In the genomic region with DNA sequence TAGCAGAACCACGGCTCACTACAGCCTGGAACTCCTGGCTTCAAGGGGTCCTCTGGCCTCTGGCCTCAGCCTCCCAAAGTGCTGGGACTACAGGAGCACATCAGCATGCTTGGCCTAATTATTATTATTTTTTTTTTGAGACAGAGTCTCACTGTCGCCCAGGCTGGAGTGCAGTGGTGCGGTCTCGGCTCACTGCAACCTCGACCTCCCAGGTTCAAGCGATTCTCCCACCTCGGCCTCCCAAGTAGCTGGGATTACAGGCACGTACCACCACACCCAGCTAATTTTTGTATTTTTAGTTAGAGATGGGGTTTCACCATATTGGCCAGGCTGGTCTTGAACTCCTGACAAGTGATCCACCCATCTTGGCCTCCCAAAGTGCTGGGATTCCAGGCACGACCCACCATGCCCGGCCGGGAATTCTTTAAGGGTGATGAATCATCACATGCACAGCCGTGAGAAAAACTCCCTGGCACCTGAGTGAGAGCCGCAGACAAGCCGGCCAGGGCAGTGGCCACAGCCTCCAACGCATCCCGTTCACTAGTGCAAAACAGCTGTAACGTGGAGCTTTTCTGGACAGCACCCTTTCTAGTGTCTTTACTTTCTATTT, we compare ENCODE assay signal across 8 cellular contexts. TPM values are rescaled to one million over a fixed set of nuclear protein-coding genes. Genes with fewer than 3 reads are reported as not detected.
DNase-seq lines count a peak whose midpoint lies in the region; ATAC-seq, FAIRE-seq and TF ChIP-seq lines count a peak whose summit lies in the region.
"Not testable (repeated sequence)": the region's sequence is repeated elsewhere in the genome, so short reads cannot be mapped to it uniquely, and the experiment has no call there.

No MANE protein-coding gene starts in this region.

- H3K9me3 Mint-ChIP-seq in activated CD8-positive, alpha-beta T cell treated with anti-CD3 and anti-CD28 coated beads for 36 hours, result not testable (repeated sequence)

- not testable (repeated sequence) for TF ChIP-seq POLR2A in H54 (IDR thresholded peaks at IDR 0.05; ENCODE audit: low read depth, low read length); breast epithelium (IDR thresholded peaks at IDR 0.05); spleen (IDR thresholded peaks at IDR 0.05)

- H3K4me3 ChIP-seq in PC-3 (ENCODE audit: low read length) (peak overlapping the region; percentile 80), breast epithelium (peak overlapping the region in 1 of 3 donors; percentile 97), spleen (peak overlapping the region in 2 of 8 donors; percentile 97 to 99)

- peaks cover 20% of the 10 kb centered on the region for H3K36me3 Mint-ChIP-seq in activated CD8-positive, alpha-beta T cell treated with anti-CD3 and anti-CD28 coated beads for 36 hours (ENCODE audit: low read depth)

- H3K9me3 ChIP-seq in PC-3 (ENCODE audit: low read length); breast epithelium; spleen: not testable (repeated sequence)

- not testable (repeated sequence) for H3K27me3 ChIP-seq in PC-3 (ENCODE audit: low read length); breast epithelium; spleen (replicated peaks in 1 of 7)

- BruUV-seq in PC-3 (replicated peaks; lab: Mats Ljungman, UMichigan), result not testable (repeated sequence)

- peak overlapping the region; percentile 34; the same call in 1 of the 2 replicates for H3K27ac ChIP-seq in PC-3 (ENCODE audit: low read length)
- peak overlapping the region; percentile 99 for H3K27ac ChIP-seq in breast epithelium
- H3K27ac ChIP-seq in spleen, result peak overlapping the region in 5 of 8 donors; percentile 44 to 100 (median 98)

- H3K27ac Mint-ChIP-seq in activated CD8-positive, alpha-beta T cell treated with anti-CD3 and anti-CD28 coated beads for 36 hours, result peak overlapping the region; percentile 98

- H3K4me1 ChIP-seq in PC-3 (ENCODE audit: insufficient read depth, low read length), result peaks cover 24% of the 10 kb centered on the region
- peaks cover 10 to 49% of the 10 kb centered on the region in 2 donors for H3K4me1 ChIP-seq in breast epithelium
- peaks cover 81 to 93% (median 90%) of the 10 kb centered on the region in 6 donors for H3K4me1 ChIP-seq in spleen

- H4K20me1 ChIP-seq in PC-3 (ENCODE audit: low read length), result peaks cover 68% of the 10 kb centered on the region

- H3K4me2 ChIP-seq in PC-3 (ENCODE audit: low read length), result peak overlapping the region; percentile 84

- H3K9ac ChIP-seq in PC-3 (ENCODE audit: low read length), result peak overlapping the region; percentile 98; the same call in 1 of the 2 replicates

- H3K79me2 ChIP-seq in PC-3 (ENCODE audit: low read length), result peaks cover 99% of the 10 kb centered on the region

- not testable (repeated sequence) for H3K9me2 ChIP-seq in PC-3 (replicated peaks; ENCODE audit: low read length)

- not testable (repeated sequence) for H3K27me3 Mint-ChIP-seq in activated CD8-positive, alpha-beta T cell treated with anti-CD3 and anti-CD28 coated beads for 36 hours

- POLR2A ChIA-PET in PC-3 (lab: Charles Lee; ENCODE audit: unreplicated experiment), result not testable (repeated sequence)
- POLR2A ChIA-PET in activated CD8-positive, alpha-beta T cell treated with anti-CD3 and anti-CD28 coated beads for 36 hours (lab: Charles Lee), result interaction anchor here (2.0 to 17.8 kb wide), 2 partner anchors 7 to 14 kb away, joined by 7 to 243 read pairs; a partner anchor contains a TSS

- WGBS in spleen, 5 donors, result 63 to 80% (median 73%) methylated on average over 17 of the region's 17 CpGs

- ATAC-seq in PC-3, result peak; percentile 28
- ATAC-seq in activated CD8-positive, alpha-beta T cell treated with anti-CD3 and anti-CD28 coated beads for 36 hours, result not testable (repeated sequence)

- not testable (repeated sequence) for H3F3A ChIP-seq in PC-3 (ENCODE audit: low read length, unreplicated experiment)

- H3K4me3 Mint-ChIP-seq in activated CD8-positive, alpha-beta T cell treated with anti-CD3 and anti-CD28 coated beads for 36 hours, result peak overlapping the region; percentile 97

- H2AFZ ChIP-seq in PC-3 (ENCODE audit: low read length), result not testable (repeated sequence)

- not testable (repeated sequence) for H3K36me3 ChIP-seq in PC-3 (ENCODE audit: low read depth, low read length); breast epithelium; spleen

- FAIRE-seq in H54 (lab: Jason Lieb, UNC), result not testable (repeated sequence)

- DNase-seq in AG08395 (ENCODE audit: low spot score), result peak; percentile 62
- peak; percentile 75 for DNase-seq in H54 (ENCODE audit: insufficient read length, low spot score)
- DNase-seq in PC-3, result peak; percentile 87
- DNase-seq in activated CD8-positive, alpha-beta T cell treated with anti-CD3 and anti-CD28 coated beads for 36 hours; spleen: not testable (repeated sequence)
- DNase-seq in breast epithelium (ENCODE audit: low spot score in 2 of 2), result peak; percentile 75 to 78
- peak; percentile 96 for DNase-seq in glomerular visceral epithelial cell (ENCODE audit: extremely low spot score)
- DNase-seq in mucosa of gallbladder (ENCODE audit: low spot score), result peak; percentile 59

- H3K4me1 Mint-ChIP-seq in activated CD8-positive, alpha-beta T cell treated with anti-CD3 and anti-CD28 coated beads for 36 hours (ENCODE audit: low read depth), result peaks cover 69% of the 10 kb centered on the region

- not testable (repeated sequence) for TF ChIP-seq CTCF in PC-3 (conservative IDR thresholded peaks at IDR 0.05; ENCODE audit: low read depth, low read length); activated CD8-positive, alpha-beta T cell treated with anti-CD3 and anti-CD28 coated beads for 36 hours (IDR thresholded peaks at IDR 0.05); breast epithelium (IDR thresholded peaks at IDR 0.05); spleen (IDR thresholded peaks at IDR 0.05 in 8 of 11, conservative IDR thresholded peaks at IDR 0.05 in 3 of 11)

- CTCF ChIA-PET in PC-3 (lab: Charles Lee), result not testable (repeated sequence)
- CTCF ChIA-PET in activated CD8-positive, alpha-beta T cell treated with anti-CD3 and anti-CD28 coated beads for 36 hours (lab: Charles Lee), result interaction anchor here (3.3 to 4.2 kb wide), 2 partner anchors 16 to 22 kb away, joined by 13 to 17 read pairs; no protein-coding TSS in a partner anchor

- intact Hi-C loops in PC-3 (cut with micrococcal nuclease), result loop anchor here (10.0 kb wide), 1 partner anchor 98 kb away; no protein-coding TSS in a partner anchor
- intact Hi-C loops in activated CD8-positive, alpha-beta T cell treated with anti-CD3 and anti-CD28 coated beads for 36 hours (cut with micrococcal nuclease); breast epithelium (cut with DNase I; ENCODE audit: low total_unique reads); spleen (cut with DNase I; ENCODE audit: low total_unique reads): not testable (repeated sequence)

RNA-seq across cellular contexts. Expression of a gene that starts 3.1 kb away (rescaled TPM):
- total RNA-seq in PC-3 (2014; rRNA removed) (33.2 and 40.4 TPM in 2 replicates), breast epithelium (10 to 100 TPM; 59.8 to 83.1 (median 64.9) TPM), mucosa of gallbladder (61.1 TPM), spleen (10 to 100 TPM; 61.2 to 79.6 (median 76.0) TPM)
- 10 to 100 TPM; 45.9 to 47.4 TPM for total RNA-seq in activated CD8-positive, alpha-beta T cell treated with anti-CD3 and anti-CD28 coated beads for 36 hours
- polyA plus RNA-seq in spleen, result 10 to 100 TPM; 17.4 to 23.2 (median 17.8) TPM

RNA-seq across cellular contexts. Expression of a gene that starts 14.8 kb away (rescaled TPM):
- total RNA-seq in PC-3 (2014; rRNA removed) (37.2 and 47.5 TPM in 2 replicates), breast epithelium (10 to 100 TPM; 30.2 to 36.7 (median 31.8) TPM), mucosa of gallbladder (32.9 TPM), spleen (10 to 100 TPM; 26.5 to 33.3 (median 29.6) TPM)
- total RNA-seq in activated CD8-positive, alpha-beta T cell treated with anti-CD3 and anti-CD28 coated beads for 36 hours, result 10 to 100 TPM; 39.2 to 42.2 TPM
- polyA plus RNA-seq in spleen, result 10 to 100 TPM in 2 of 3 donors, 1 to 10 TPM in 1; 9.7 to 12.9 (median 12.0) TPM

RNA-seq across cellular contexts. Expression of a gene that starts 29.3 kb away (rescaled TPM):
- not detected in 2 replicates for total RNA-seq in PC-3 (2014; rRNA removed)
- total RNA-seq in activated CD8-positive, alpha-beta T cell treated with anti-CD3 and anti-CD28 coated beads for 36 hours, result 10 to 100 TPM; 78.5 to 78.7 TPM
- total RNA-seq in breast epithelium, result 1 to 10 TPM; 2.2 to 4.9 (median 2.7) TPM
- total RNA-seq in mucosa of gallbladder, result 19.8 TPM
- total RNA-seq in spleen, result 10 to 100 TPM; 18.8 to 41.9 (median 31.4) TPM
- 10 to 100 TPM; 34.4 to 95.3 (median 41.5) TPM for polyA plus RNA-seq in spleen

Comparison
In these comparisons a context has a peak if more than half of its experiments do, and no peak if none do; other contexts are left out.
1. H3K27ac ChIP-seq: peak in every context shown above with its lines; median percentile 99 in breast epithelium; 98 in spleen; 34 in PC-3.